In genomic region chr10:12181065-12181775, GRCh38 we compare ENCODE assay signal across 8 cellular contexts. TPM values are rescaled to one million over a fixed set of nuclear protein-coding genes. Genes with fewer than 3 reads are reported as not detected.
DNase-seq lines count a peak whose midpoint lies in the region; ATAC-seq lines count a peak whose summit lies in the region.

No MANE protein-coding gene starts in this region.

- peaks cover 18% of the 10 kb centered on the region for H3K4me1 Mint-ChIP-seq in T-helper 17 cell
- H3K4me1 Mint-ChIP-seq in activated naive CD8-positive, alpha-beta T cell (ENCODE audit: low read depth): peaks cover 31% of the 10 kb centered on the region

- peak; percentile 72 for ATAC-seq in GM21619 (IDR thresholded peaks at IDR 0.05; ENCODE audit: unreplicated experiment)
- ATAC-seq in T-helper 17 cell: peak; percentile 99

- no peaks in the 10 kb centered on the region for H3K9me3 Mint-ChIP-seq in activated naive CD8-positive, alpha-beta T cell (ENCODE audit: low read depth)

- H3K9me3 ChIP-seq in T-helper 17 cell (ENCODE audit: control insufficient read depth, low read length, poor library complexity, severe bottlenecking): no peaks in the 10 kb centered on the region

- DNase-seq in T-helper 17 cell (peak; percentile 16 to 54 (median 34)), NCI-H1092 treated with DMSO at 0.1 percent for 48 hours (lab: John Stamatoyannopoulos, UW) (no peak), NCI-H2029 treated with DMSO at 0.1 percent for 48 hours (lab: John Stamatoyannopoulos, UW) (no peak), NCI-H1048 (lab: John Stamatoyannopoulos, UW) (no peak), epidermal melanocyte (ENCODE audit: insufficient read length, low spot score) (no peak)
- DNase-seq in stimulated activated CD4-positive, alpha-beta T cell treated with anti-CD3 and anti-CD28 coated beads, Interleukin-4, amount 100 ng/mL, for 48 hours (ENCODE audit: low read depth in 2 of 2): peak; percentile 27 to 60

- peak overlapping the region; percentile 73 for H3K4me3 Mint-ChIP-seq in T-helper 17 cell
- H3K4me3 Mint-ChIP-seq in activated naive CD8-positive, alpha-beta T cell: peak overlapping the region; percentile 42

- no peaks in the 10 kb centered on the region for H3K27me3 Mint-ChIP-seq in T-helper 17 cell
- H3K27me3 Mint-ChIP-seq in activated naive CD8-positive, alpha-beta T cell: no peaks in the 10 kb centered on the region

- H3K27ac Mint-ChIP-seq in T-helper 17 cell: peak overlapping the region; percentile 80
- peak overlapping the region; percentile 84 for H3K27ac Mint-ChIP-seq in activated naive CD8-positive, alpha-beta T cell

- H3K36me3 Mint-ChIP-seq in T-helper 17 cell (ENCODE audit: low read depth): no peaks in the 10 kb centered on the region
- peaks cover 19% of the 10 kb centered on the region for H3K36me3 Mint-ChIP-seq in activated naive CD8-positive, alpha-beta T cell

RNA-seq across cellular contexts. Expression of gene NUDT5, which starts 14.5 kb away (rescaled TPM):
- 10 to 100 TPM; 27.8 to 33.5 TPM for total RNA-seq in T-helper 17 cell

RNA-seq across cellular contexts. Expression of gene CDC123, which starts 14.8 kb away (rescaled TPM):
- total RNA-seq in T-helper 17 cell: 10 to 100 TPM; 35.9 to 52.8 TPM

RNA-seq across cellular contexts. Expression of gene SEC61A2, which starts 51.7 kb away (rescaled TPM):
- 10 to 100 TPM; 17.2 to 18.9 TPM for total RNA-seq in T-helper 17 cell

Comparison
In these comparisons a context has a peak if more than half of its experiments do, and no peak if none do; other contexts are left out.
1. DNase-seq: peak in T-helper 17 cell (3 of 3) and stimulated activated CD4-positive, alpha-beta T cell treated with anti-CD3 and anti-CD28 coated beads, Interleukin-4, amount 100 ng/mL, for 48 hours (2 of 2); none in NCI-H1092 treated with DMSO at 0.1 percent for 48 hours (single experiment), NCI-H2029 treated with DMSO at 0.1 percent for 48 hours (single experiment), NCI-H1048 (single experiment) and epidermal melanocyte (single experiment).